ENCODE assay signal across 9 cellular contexts in the genomic region with DNA sequence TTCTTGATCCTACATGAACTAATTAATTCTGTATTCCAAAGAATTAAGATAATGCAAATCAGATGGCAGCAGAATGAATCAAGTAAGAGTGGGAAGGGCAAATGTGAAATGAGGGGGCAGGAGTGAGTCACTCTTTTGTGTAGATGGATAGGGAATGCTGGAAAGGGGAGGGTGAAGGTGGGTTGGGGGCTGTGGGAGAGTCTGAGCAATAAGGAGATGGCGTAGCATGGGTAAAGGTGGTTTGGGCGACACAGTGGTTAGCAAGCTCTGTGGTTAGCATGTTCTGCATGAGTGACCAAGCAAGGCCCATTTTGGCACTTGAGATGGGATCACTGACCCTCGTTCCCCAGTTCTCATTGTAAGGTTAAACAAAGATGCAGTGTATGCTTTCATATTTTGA. TPM values are rescaled to one million over a fixed set of nuclear protein-coding genes. Genes with fewer than 3 reads are reported as not detected.
DNase-seq lines count a peak whose midpoint lies in the region; ATAC-seq and TF ChIP-seq lines count a peak whose summit lies in the region.
"Had no signal": no experiment of that assay in that cellular context is flagged by ENCODE, and none has a peak within 500 bp of the region (broad histone marks: within the 10 kb centered on the region; RNA-seq: fewer than 3 reads in every experiment).

No MANE protein-coding gene starts in this region.

- peak; percentile 69 for ATAC-seq in HG02571 (IDR thresholded peaks at IDR 0.05; ENCODE audit: unreplicated experiment)

- H3K4me3 ChIP-seq in esophagus muscularis mucosa: no peak overlapping the region

- peak; percentile 28 for DNase-seq in NCI-H2107 treated with DMSO at 0.1 percent for 48 hours (lab: John Stamatoyannopoulos, UW; ENCODE audit: unreplicated experiment)
- DNase-seq in NCI-H2107 (lab: John Stamatoyannopoulos, UW): no peak
- DNase-seq in HK-2 (ENCODE audit: unreplicated experiment): peak; percentile 78
- DNase-seq in NCI-H82 (lab: John Stamatoyannopoulos, UW): no peak
- DNase-seq in esophagus muscularis mucosa (ENCODE audit: extremely low spot score): no peak
- DNase-seq in stimulated activated CD4-positive, alpha-beta T cell treated with anti-CD3 and anti-CD28 coated beads, Interleukin-4, amount 100 ng/mL, for 24 hours: no peak
- DNase-seq: NCI-H1436 had no signal

- no peaks in the 10 kb centered on the region for H3K9me3 ChIP-seq in esophagus muscularis mucosa

- no peak for TF ChIP-seq CTCF in esophagus muscularis mucosa (IDR thresholded peaks at IDR 0.05)

- H3K27ac ChIP-seq in esophagus muscularis mucosa (replicated peaks in 1 of 4): no peak overlapping the region

- intact Hi-C loops in esophagus muscularis mucosa (cut with DNase I): no loop called here

- peaks cover 7 to 21% (median 17%) of the 10 kb centered on the region in 4 donors for H3K4me1 ChIP-seq in esophagus muscularis mucosa

- peaks cover 25% of the 10 kb centered on the region for H3K36me3 Mint-ChIP-seq in stimulated activated naive CD8-positive, alpha-beta T cell treated with anti-CD3 and anti-CD28 coated beads, Interleukin-15, Interleukin-2, amounts not matched to agents 100 ng/mL and 50 ng/mL, for 24 hours (ENCODE audit: low read depth)

- H3K4me1 Mint-ChIP-seq in stimulated activated naive CD8-positive, alpha-beta T cell treated with anti-CD3 and anti-CD28 coated beads, Interleukin-15, Interleukin-2, amounts not matched to agents 100 ng/mL and 50 ng/mL, for 24 hours (ENCODE audit: low read depth): peaks cover 59% of the 10 kb centered on the region

- H3K27ac Mint-ChIP-seq in stimulated activated naive CD8-positive, alpha-beta T cell treated with anti-CD3 and anti-CD28 coated beads, Interleukin-15, Interleukin-2, amounts not matched to agents 100 ng/mL and 50 ng/mL, for 24 hours: peak overlapping the region; percentile 24

- TF ChIP-seq EP300 in esophagus muscularis mucosa (IDR thresholded peaks at IDR 0.05): no peak

- no peaks in the 10 kb centered on the region for H3K27me3 Mint-ChIP-seq in stimulated activated naive CD8-positive, alpha-beta T cell treated with anti-CD3 and anti-CD28 coated beads, Interleukin-15, Interleukin-2, amounts not matched to agents 100 ng/mL and 50 ng/mL, for 24 hours

- H3K27me3 ChIP-seq in esophagus muscularis mucosa: no peaks in the 10 kb centered on the region

- H3K36me3 ChIP-seq in esophagus muscularis mucosa: no peaks in the 10 kb centered on the region

- peaks cover 11% of the 10 kb centered on the region for H3K9me3 Mint-ChIP-seq in stimulated activated naive CD8-positive, alpha-beta T cell treated with anti-CD3 and anti-CD28 coated beads, Interleukin-15, Interleukin-2, amounts not matched to agents 100 ng/mL and 50 ng/mL, for 24 hours

- H3K4me3 Mint-ChIP-seq in stimulated activated naive CD8-positive, alpha-beta T cell treated with anti-CD3 and anti-CD28 coated beads, Interleukin-15, Interleukin-2, amounts not matched to agents 100 ng/mL and 50 ng/mL, for 24 hours: no peak overlapping the region

- TF ChIP-seq POLR2A in esophagus muscularis mucosa (IDR thresholded peaks at IDR 0.05; ENCODE audit: low read depth): no peak

- WGBS in esophagus muscularis mucosa: 94% methylated on average over 3 of the region's 3 CpGs

RNA-seq across cellular contexts. Expression of gene GPD2, which starts 20.4 kb away (rescaled TPM):
- 10 to 100 TPM; 19.5 to 26.0 (median 22.5) TPM for total RNA-seq in esophagus muscularis mucosa

Comparison
In these comparisons a context has a peak if more than half of its experiments do, and no peak if none do; other contexts are left out.
1. DNase-seq: peak in NCI-H2107 treated with DMSO at 0.1 percent for 48 hours (single experiment) and HK-2 (single experiment); none in NCI-H2107 (single experiment), NCI-H82 (single experiment), esophagus muscularis mucosa (single experiment) and stimulated activated CD4-positive, alpha-beta T cell treated with anti-CD3 and anti-CD28 coated beads, Interleukin-4, amount 100 ng/mL, for 24 hours (single experiment).